Comparison of ENCODE assay signal across 18 cellular contexts in the genomic region with DNA sequence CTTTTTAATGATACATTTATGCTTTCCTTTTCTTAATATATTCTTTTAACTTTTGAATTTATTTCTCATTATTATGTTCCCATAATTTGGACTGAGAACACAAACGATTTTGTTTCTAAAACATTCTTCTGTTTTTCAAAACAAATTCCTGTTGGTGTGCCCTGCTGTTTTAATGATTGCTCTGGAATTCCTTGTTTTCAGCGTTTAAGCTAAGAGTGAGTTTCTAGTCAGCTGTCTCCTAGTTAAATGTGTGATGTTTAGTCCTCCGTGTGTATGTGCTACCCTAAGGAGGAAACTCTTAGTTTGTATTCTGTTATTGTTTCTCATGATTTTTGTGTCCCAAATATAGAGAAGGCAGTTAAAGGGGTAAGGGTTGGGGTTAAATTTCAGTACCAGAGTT.
"Had no signal": no experiment of that assay in that cellular context is flagged by ENCODE, and none has a peak within 500 bp of the region (broad histone marks: within the 10 kb centered on the region; RNA-seq: fewer than 3 reads in every experiment).

No MANE protein-coding gene starts in this region.

- H3K9me3 ChIP-seq: ovary, tibial artery, upper lobe of left lung, uterus had no signal

- DNase-seq: effector memory CD8-positive, alpha-beta T cell; foreskin melanocyte; head of caudate nucleus; kidney glomerular epithelial cell; naive thymus-derived CD4-positive, alpha-beta T cell; nephron progenitor cell; nucleus accumbens; ovary; right cardiac atrium; stimulated activated CD4-positive, alpha-beta T cell treated with anti-CD3 and anti-CD28 coated beads, Interleukin-4, amount 100 ng/mL, for 1 hour; stimulated activated CD8-positive, alpha-beta memory T cell treated with anti-CD3 and anti-CD28 coated beads, Interleukin-4, amount 100 ng/mL, for 48 hours; stimulated activated naive CD8-positive, alpha-beta T cell treated with anti-CD3 and anti-CD28 coated beads, Interleukin-15, Interleukin-2, amounts not matched to agents 100 U/mL and 50 U/mL, for 24 hours; tibial artery; upper lobe of left lung; uterus had no signal

- ATAC-seq: effector memory CD8-positive, alpha-beta T cell; naive thymus-derived CD4-positive, alpha-beta T cell; right cardiac atrium; stimulated activated effector memory CD8-positive, alpha-beta T cell treated with anti-CD3 and anti-CD28 coated beads, Interleukin-12 subunit alpha, Interleukin-12 subunit beta, amount 100 ng/mL, for 72 hours; stimulated activated naive CD8-positive, alpha-beta T cell treated with anti-CD3 and anti-CD28 coated beads, Interleukin-15, Interleukin-2, amounts not matched to agents 100 U/mL and 50 U/mL, for 24 hours had no signal

- H3K27ac ChIP-seq: hepatocyte, ovary, tibial artery, upper lobe of left lung, uterus had no signal

- H3K27me3 Mint-ChIP-seq: dendritic cell treated with granulocyte-macrophage colony-stimulating factor and Interleukin-4, amounts not matched to agents 40 ng/mL and 50 ng/mL, for 4 days; effector memory CD8-positive, alpha-beta T cell; naive thymus-derived CD4-positive, alpha-beta T cell had no signal

- H3K36me3 ChIP-seq: ovary, tibial artery, upper lobe of left lung, uterus had no signal

- H3K4me3 ChIP-seq: hepatocyte, ovary, tibial artery, upper lobe of left lung, uterus had no signal

- H3K27me3 ChIP-seq: hepatocyte, ovary, tibial artery, upper lobe of left lung, uterus had no signal

- H3K4me2 ChIP-seq: hepatocyte had no signal

- H3K4me1 ChIP-seq: tibial artery, upper lobe of left lung, uterus had no signal

- H3K27ac Mint-ChIP-seq: dendritic cell treated with granulocyte-macrophage colony-stimulating factor and Interleukin-4, amounts not matched to agents 40 ng/mL and 50 ng/mL, for 4 days; effector memory CD8-positive, alpha-beta T cell; naive thymus-derived CD4-positive, alpha-beta T cell; nephron progenitor cell; stimulated activated effector memory CD8-positive, alpha-beta T cell treated with anti-CD3 and anti-CD28 coated beads, Interleukin-12 subunit alpha, Interleukin-12 subunit beta, amount 100 ng/mL, for 72 hours had no signal

- H3K9me3 Mint-ChIP-seq: stimulated activated effector memory CD8-positive, alpha-beta T cell treated with anti-CD3 and anti-CD28 coated beads, Interleukin-12 subunit alpha, Interleukin-12 subunit beta, amount 100 ng/mL, for 72 hours had no signal

- H3K4me1 Mint-ChIP-seq: naive thymus-derived CD4-positive, alpha-beta T cell; nephron progenitor cell; stimulated activated effector memory CD8-positive, alpha-beta T cell treated with anti-CD3 and anti-CD28 coated beads, Interleukin-12 subunit alpha, Interleukin-12 subunit beta, amount 100 ng/mL, for 72 hours had no signal

- H3K4me3 Mint-ChIP-seq: dendritic cell treated with granulocyte-macrophage colony-stimulating factor and Interleukin-4, amounts not matched to agents 40 ng/mL and 50 ng/mL, for 4 days; effector memory CD8-positive, alpha-beta T cell; naive thymus-derived CD4-positive, alpha-beta T cell; nephron progenitor cell; stimulated activated effector memory CD8-positive, alpha-beta T cell treated with anti-CD3 and anti-CD28 coated beads, Interleukin-12 subunit alpha, Interleukin-12 subunit beta, amount 100 ng/mL, for 72 hours had no signal

- H2AFZ ChIP-seq: hepatocyte had no signal

- H3K36me3 Mint-ChIP-seq: naive thymus-derived CD4-positive, alpha-beta T cell; stimulated activated effector memory CD8-positive, alpha-beta T cell treated with anti-CD3 and anti-CD28 coated beads, Interleukin-12 subunit alpha, Interleukin-12 subunit beta, amount 100 ng/mL, for 72 hours had no signal

- H3K79me2 ChIP-seq: hepatocyte had no signal
